13 cellular contexts compared by ENCODE assay signal in genomic region chr2:224723606-224724217, GRCh38. TPM values are rescaled to one million over a fixed set of nuclear protein-coding genes. Genes with fewer than 3 reads are reported as not detected.
DNase-seq lines count a peak whose midpoint lies in the region; ATAC-seq, FAIRE-seq and TF ChIP-seq lines count a peak whose summit lies in the region.
"Had no signal": no experiment of that assay in that cellular context is flagged by ENCODE, and none has a peak within 500 bp of the region (broad histone marks: within the 10 kb centered on the region; RNA-seq: fewer than 3 reads in every experiment).

No MANE protein-coding gene starts in this region.

- H3K4me3 Mint-ChIP-seq in activated T-helper 17 cell treated with anti-CD3 and anti-CD28 coated beads, Interleukin-2, amount 50 U/mL, for 72 hours = no peak overlapping the region
- no peak overlapping the region for H3K4me3 Mint-ChIP-seq in WTC11
- H3K4me3 Mint-ChIP-seq: brain had no signal

- no peaks in the 10 kb centered on the region for H3K4me1 Mint-ChIP-seq in activated T-helper 17 cell treated with anti-CD3 and anti-CD28 coated beads, Interleukin-2, amount 50 U/mL, for 72 hours
- no peaks in the 10 kb centered on the region for H3K4me1 Mint-ChIP-seq in WTC11

- peaks cover 9% of the 10 kb centered on the region for H3K27me3 Mint-ChIP-seq in activated T-helper 17 cell treated with anti-CD3 and anti-CD28 coated beads, Interleukin-2, amount 50 U/mL, for 72 hours
- no peaks in the 10 kb centered on the region for H3K27me3 Mint-ChIP-seq in WTC11 (ENCODE audit: low read depth)
- H3K27me3 Mint-ChIP-seq: brain had no signal

- H3K36me3 Mint-ChIP-seq in activated T-helper 17 cell treated with anti-CD3 and anti-CD28 coated beads, Interleukin-2, amount 50 U/mL, for 72 hours (ENCODE audit: low read depth) = no peaks in the 10 kb centered on the region
- no peaks in the 10 kb centered on the region for H3K36me3 Mint-ChIP-seq in WTC11
- H3K36me3 Mint-ChIP-seq: brain had no signal

- DNase-seq in AG08396 (ENCODE audit: low spot score) (peak; percentile 8), GM19239 (ENCODE audit: insufficient read length, low spot score) (no peak), activated T-cell treated with anti-CD3 and anti-CD28 coated beads for 4 hours (no peak), WTC11 (ENCODE audit: low spot score) (no peak)
- DNase-seq: activated CD8-positive, alpha-beta memory T cell treated with anti-CD3 and anti-CD28 coated beads, Interleukin-2, amount 50 U/mL, for 4 hours; NCI-H1694; T-helper 2 cell; tibial artery had no signal

- POLR2A ChIA-PET in WTC11 (lab: Charles Lee) = no interaction called here

- no peaks in the 10 kb centered on the region for H3K9me3 Mint-ChIP-seq in activated T-helper 17 cell treated with anti-CD3 and anti-CD28 coated beads, Interleukin-2, amount 50 U/mL, for 72 hours
- peaks cover 45% of the 10 kb centered on the region for H3K9me3 Mint-ChIP-seq in WTC11

- ATAC-seq in HG03442 (IDR thresholded peaks at IDR 0.05; ENCODE audit: unreplicated experiment) (peak; percentile 96), HG03097 (IDR thresholded peaks at IDR 0.05; ENCODE audit: low FRiP score, unreplicated experiment) (no peak), WTC11 (no peak), GM18867 (IDR thresholded peaks at IDR 0.05; ENCODE audit: unreplicated experiment) (no peak)
- peak; percentile 50 for ATAC-seq in activated T-helper 17 cell treated with anti-CD3 and anti-CD28 coated beads, Interleukin-2, amount 50 U/mL, for 72 hours (replicated peaks)

- TF ChIP-seq CTCF in WTC11 (IDR thresholded peaks at IDR 0.05) = no peak

- CTCF ChIA-PET in WTC11 (lab: Charles Lee) = no interaction called here

- no peak overlapping the region for H3K27ac Mint-ChIP-seq in activated T-helper 17 cell treated with anti-CD3 and anti-CD28 coated beads, Interleukin-2, amount 50 U/mL, for 72 hours
- H3K27ac Mint-ChIP-seq in WTC11 = no peak overlapping the region

- peak; percentile 23 for FAIRE-seq in GM19239 (lab: Jason Lieb, UNC)

TF ChIP-seq in WTC11, 78 proteins besides CTCF, POLR2A, EP300 and RAD21:
- no peak for TF ChIP-seq JAZF1 (CRISPR knock-in tag; IDR thresholded peaks at IDR 0.05)
- TF ChIP-seq ZNF317 (CRISPR knock-in tag; IDR thresholded peaks at IDR 0.05; ENCODE audit: borderline replicate concordance, low read depth) = no peak
- no peak for TF ChIP-seq AFF4 (CRISPR knock-in tag; IDR thresholded peaks at IDR 0.05; ENCODE audit: borderline replicate concordance)
- TF ChIP-seq EMX1 (CRISPR knock-in tag; IDR thresholded peaks at IDR 0.05) = no peak
- TF ChIP-seq CBFB (CRISPR knock-in tag; IDR thresholded peaks at IDR 0.05; ENCODE audit: low read depth) = no peak
- no peak for TF ChIP-seq ETV6 (CRISPR knock-in tag; IDR thresholded peaks at IDR 0.05)
- no peak for TF ChIP-seq PRRX2 (CRISPR knock-in tag; IDR thresholded peaks at IDR 0.05)
- TF ChIP-seq ATF2 (CRISPR knock-in tag; IDR thresholded peaks at IDR 0.05; ENCODE audit: borderline replicate concordance, low read depth) = no peak
- no peak for TF ChIP-seq TEAD4 (CRISPR knock-in tag; IDR thresholded peaks at IDR 0.05)
- TF ChIP-seq ZBTB43 (CRISPR knock-in tag; IDR thresholded peaks at IDR 0.05) = no peak
TF ChIP-seq in WTC11: peak in this region for 0.

RNA-seq across cellular contexts. Expression of gene CCDC195, which starts 7.5 kb away (rescaled TPM):
- not detected for total RNA-seq in activated T-helper 17 cell treated with anti-CD3 and anti-CD28 coated beads, Interleukin-2, amount 50 U/mL, for 72 hours
- not detected in 3 replicates for total RNA-seq in WTC11 (2021)

Comparison
In these comparisons a context has a peak if more than half of its experiments do, and no peak if none do; other contexts are left out.
1. ATAC-seq: peak in HG03442 (single experiment) and activated T-helper 17 cell treated with anti-CD3 and anti-CD28 coated beads, Interleukin-2, amount 50 U/mL, for 72 hours (single experiment); none in HG03097 (single experiment), WTC11 (single experiment) and GM18867 (single experiment).